In the genomic region with DNA sequence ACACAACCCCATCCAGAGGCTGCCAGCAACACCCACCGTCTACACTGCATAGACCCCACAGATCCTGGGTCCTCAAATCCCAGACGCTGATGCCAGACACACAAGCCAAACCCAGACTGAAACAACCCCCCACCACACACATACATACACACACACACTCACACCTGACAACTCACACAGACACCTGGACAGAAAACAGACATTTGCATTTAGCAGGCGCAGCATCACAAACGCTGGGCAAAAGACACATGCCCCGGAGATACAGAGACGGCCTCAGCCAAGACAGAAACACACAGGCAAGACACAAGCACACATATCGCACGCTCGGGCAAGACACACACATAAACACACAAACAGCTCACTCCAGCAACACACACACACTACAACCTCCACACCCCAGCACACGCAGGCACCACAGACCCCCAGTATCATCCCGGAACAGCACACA, we compare ENCODE assay signal across 8 cellular contexts. TPM values are rescaled to one million over a fixed set of nuclear protein-coding genes. Genes with fewer than 3 reads are reported as not detected.
DNase-seq lines count a peak whose midpoint lies in the region; ATAC-seq, FAIRE-seq and TF ChIP-seq lines count a peak whose summit lies in the region.

No MANE protein-coding gene starts in this region.

- ATAC-seq in K562 (no peak), lower lobe of right lung (no peak), HG03442 (IDR thresholded peaks at IDR 0.05; ENCODE audit: unreplicated experiment) (no peak), GM18511 (IDR thresholded peaks at IDR 0.05; ENCODE audit: unreplicated experiment) (no peak)

- H3K9me1 ChIP-seq in K562 (ENCODE audit: control insufficient read depth, insufficient read depth, low read length) = no peaks in the 10 kb centered on the region

- DNase-seq in AG20443 (ENCODE audit: low spot score) (peak; percentile 4), HFF-Myc (ENCODE audit: extremely low read depth, low read depth) (no peak), K562 (ENCODE audit: extremely low read depth in 1 of 4, low spot score in 3 of 4) (peak in 1 of 4 experiments; percentile 47), lower lobe of right lung (no peak), NCI-H128 (lab: John Stamatoyannopoulos, UW; ENCODE audit: unreplicated experiment) (no peak), iPS-NIHi7 (ENCODE audit: extremely low spot score) (no peak)

- intact Hi-C loops in K562 (cut with micrococcal nuclease) = loop anchor here (5.0 kb wide), 1 partner anchor 77 kb away; no protein-coding TSS in a partner anchor
- intact Hi-C loops in lower lobe of right lung (cut with DNase I) = no loop called here

- peaks cover 50% of the 10 kb centered on the region for H3K79me2 ChIP-seq in K562 (ENCODE audit: control insufficient read depth, insufficient read depth, low read length)

- H3K4me1 ChIP-seq in K562 (replicated peaks in 1 of 2; ENCODE audit: control insufficient read depth in 2 of 2, insufficient read depth in 2 of 2, low read length in 2 of 2) (peaks cover 25 to 75% of the 10 kb centered on the region in 2 experiments), lower lobe of right lung (peaks cover 47% of the 10 kb centered on the region)

- H3K4me3 ChIP-seq in HFF-Myc (replicated peaks; ENCODE audit: low read depth, low read length) (peak overlapping the region; percentile 100), K562 (peak overlapping the region; percentile 100), lower lobe of right lung (peak overlapping the region; percentile 91)

- BruUV-seq in K562 (replicated peaks; lab: Mats Ljungman, UMichigan) = TSS peak; percentile 78

- peak; percentile 14; the same call in 1 of the 2 replicates for TF ChIP-seq POLR2A in K562 (conservative IDR thresholded peaks at IDR 0.05)

- peak overlapping the region; percentile 11 for H2AFZ ChIP-seq in K562 (ENCODE audit: low read depth, low read length)

- H3K27me3 ChIP-seq in K562 (ENCODE audit: control insufficient read depth in 2 of 2, insufficient read depth in 2 of 2, low read length in 2 of 2) (no peaks in the 10 kb centered on the region; a peak in 1 of 5 replicates), lower lobe of right lung (ENCODE audit: low read depth) (no peaks in the 10 kb centered on the region)

- H3K27ac ChIP-seq in K562 (ENCODE audit: extremely low read depth, low read depth, low read length) = peak overlapping the region; percentile 93
- peak overlapping the region; percentile 89 for H3K27ac ChIP-seq in lower lobe of right lung

- H3K36me3 ChIP-seq in K562 (ENCODE audit: control insufficient read depth, insufficient read depth, low read length) = peaks cover 8% of the 10 kb centered on the region; the same call in 2 of the 3 replicates
- peaks cover 8% of the 10 kb centered on the region for H3K36me3 ChIP-seq in lower lobe of right lung

- TF ChIP-seq CTCF in HFF-Myc (IDR thresholded peaks at IDR 0.05; ENCODE audit: low read depth, low read length, missing control alignments) = no peak
- TF ChIP-seq CTCF in K562 (IDR thresholded peaks at IDR 0.05 in 2 of 3, conservative IDR thresholded peaks at IDR 0.05 in 1 of 3; ENCODE audit: insufficient read depth in 2 of 3, low read depth in 1 of 3, low read length in 3 of 3) = no peak
- TF ChIP-seq CTCF in lower lobe of right lung (IDR thresholded peaks at IDR 0.05) = no peak

- no peak for TF ChIP-seq RAD21 in K562 (CRISPR knock-in tag; conservative IDR thresholded peaks at IDR 0.05 in 1 of 2, IDR thresholded peaks at IDR 0.05 in 1 of 2)

- no peak for FAIRE-seq in K562 (lab: Jason Lieb, UNC)

- CTCF ChIA-PET in K562 (lab: Yijun Ruan, JAX; ENCODE audit: low intra/inter-chr PET ratio) = interaction anchor here (0.6 to 1.1 kb wide), 2 partner anchors 14 to 162 kb away, joined by 3 read pairs; no protein-coding TSS in a partner anchor

- peaks cover 17% of the 10 kb centered on the region; the same call in 1 of the 2 replicates for H4K20me1 ChIP-seq in K562 (replicated peaks; ENCODE audit: control insufficient read depth, insufficient read depth, low read length)

- POLR2A ChIA-PET in K562 (lab: Yijun Ruan, JAX) = interaction anchor here (0.6 to 8.2 kb wide), 7 partner anchors 8 to 217 kb away, joined by 3 to 171 read pairs (median 3); no protein-coding TSS in a partner anchor

- in situ Hi-C loops in K562 (cut with MboI) = no loop called here

- 2% methylated on average over 11 of the region's 11 CpGs for WGBS in K562 (ENCODE audit: insufficient coverage, low coverage, missing lambda C conversion rate)

- H3K9ac ChIP-seq in K562 (ENCODE audit: insufficient read depth in 1 of 2, low read depth in 2 of 2, low read length in 2 of 2) = peak overlapping the region; percentile 87 to 99

- no peaks in the 10 kb centered on the region for H3K9me3 ChIP-seq in K562 (replicated peaks; ENCODE audit: control insufficient read depth, insufficient read depth, low read depth, low read length)
- no peaks in the 10 kb centered on the region for H3K9me3 ChIP-seq in lower lobe of right lung

- no peak for TF ChIP-seq EP300 in K562 (IDR thresholded peaks at IDR 0.05; ENCODE audit: low read length)

- H3K4me2 ChIP-seq in K562 (ENCODE audit: insufficient read depth, low read length) = peak overlapping the region; percentile 100

RNA-seq across cellular contexts. Expression of gene BBC3, which starts 1.3 kb away (rescaled TPM):
- 13.0 and 34.2 TPM in 2 replicates for total RNA-seq in K562 (2011; cell fraction: chromatin; rRNA removed; ENCODE audit: low replicate concordance)
- 21.8 and 26.8 TPM in 2 replicates for total RNA-seq in K562 (2011; cell fraction: nucleolus; rRNA removed)
- 20.2 and 20.6 TPM in 2 replicates for total RNA-seq in K562 (2011; cell fraction: nucleoplasm; rRNA removed)
- 25.2 and 26.9 TPM in 2 replicates for total RNA-seq in K562 (2014; rRNA removed)
- 3.5 and 4.1 TPM in 2 replicates for total RNA-seq in K562 (2014; rRNA removed; fragmentation: Illumina TruSeq; extraction: Trizol)
- total RNA-seq in K562 (2015; rRNA removed; fragmentation: Illumina TruSeq; extraction: Trizol) = 5.3 and 5.4 TPM in 2 replicates
- 20.3 and 30.7 TPM in 2 replicates for total RNA-seq in K562 (2021)
- 4.8 and 4.9 TPM in 2 replicates for polyA plus RNA-seq in K562 (2011; rRNA removed)
- polyA plus RNA-seq in K562 (2011; cell fraction: cytosol; rRNA removed) = 5.7 and 20.0 TPM in 2 replicates
- polyA plus RNA-seq in K562 (2011; cell fraction: nucleus; rRNA removed) = 8.9 and 16.4 TPM in 2 replicates
- 8.9 and 29.3 TPM in 2 replicates for polyA plus RNA-seq in K562 (2012)
- 2.0 and 11.7 TPM in 2 replicates for polyA plus RNA-seq in K562 (2014; fragmentation: Illumina TruSeq; extraction: Trizol)
- polyA plus RNA-seq in K562 (2014; fragmentation: Nextera tagmentation; extraction: Ambion mirVana) = under 1 TPM; 0.15 to 0.32 TPM
- 21.6 and 22.5 TPM in 2 replicates for polyA plus RNA-seq in K562 (2014; rRNA removed)
- polyA minus RNA-seq in K562 (2011; rRNA and poly(A)+ RNA removed) = 1.6 and 2.1 TPM in 2 replicates
- 6.3 and 11.0 TPM in 2 replicates for polyA minus RNA-seq in K562 (2011; cell fraction: cytosol; rRNA and poly(A)+ RNA removed)
- polyA minus RNA-seq in K562 (2011; cell fraction: nucleus; rRNA and poly(A)+ RNA removed) = 4.8 and 6.2 TPM in 2 replicates
- 18.5 TPM for total RNA-seq in lower lobe of right lung

RNA-seq across cellular contexts. Expression of gene CCDC9, which starts 26.6 kb away (rescaled TPM):
- 54.9 and 69.2 TPM in 2 replicates for total RNA-seq in K562 (2011; cell fraction: chromatin; rRNA removed; ENCODE audit: low replicate concordance)
- total RNA-seq in K562 (2011; cell fraction: nucleolus; rRNA removed) = 24.3 and 34.5 TPM in 2 replicates
- 42.7 and 46.5 TPM in 2 replicates for total RNA-seq in K562 (2011; cell fraction: nucleoplasm; rRNA removed)
- 21.1 and 22.7 TPM in 2 replicates for total RNA-seq in K562 (2014; rRNA removed)
- total RNA-seq in K562 (2014; rRNA removed; fragmentation: Illumina TruSeq; extraction: Trizol) = 5.5 and 6.5 TPM in 2 replicates
- 8.4 and 9.6 TPM in 2 replicates for total RNA-seq in K562 (2015; rRNA removed; fragmentation: Illumina TruSeq; extraction: Trizol)
- total RNA-seq in K562 (2021) = 29.3 and 38.6 TPM in 2 replicates
- 4.8 and 5.3 TPM in 2 replicates for polyA plus RNA-seq in K562 (2011; rRNA removed)
- 4.1 and 6.6 TPM in 2 replicates for polyA plus RNA-seq in K562 (2011; cell fraction: cytosol; rRNA removed)
- 12.1 and 15.2 TPM in 2 replicates for polyA plus RNA-seq in K562 (2011; cell fraction: nucleus; rRNA removed)
- 28.4 and 28.6 TPM in 2 replicates for polyA plus RNA-seq in K562 (2012)
- polyA plus RNA-seq in K562 (2014; fragmentation: Illumina TruSeq; extraction: Trizol) = 19.5 and 21.6 TPM in 2 replicates
- polyA plus RNA-seq in K562 (2014; fragmentation: Nextera tagmentation; extraction: Ambion mirVana) = under 1 TPM; 0.23 to 0.57 TPM
- 27.9 and 31.8 TPM in 2 replicates for polyA plus RNA-seq in K562 (2014; rRNA removed)
- polyA minus RNA-seq in K562 (2011; rRNA and poly(A)+ RNA removed) = 4.5 and 7.2 TPM in 2 replicates
- polyA minus RNA-seq in K562 (2011; cell fraction: cytosol; rRNA and poly(A)+ RNA removed) = 3.7 and 6.4 TPM in 2 replicates
- 4.8 and 7.9 TPM in 2 replicates for polyA minus RNA-seq in K562 (2011; cell fraction: nucleus; rRNA and poly(A)+ RNA removed)
- 30.7 TPM for total RNA-seq in lower lobe of right lung

RNA-seq across cellular contexts. Expression of gene INAFM1, which starts 45.0 kb away (rescaled TPM):
- 3.9 and 14.1 TPM in 2 replicates for total RNA-seq in K562 (2011; cell fraction: chromatin; rRNA removed; ENCODE audit: low replicate concordance)
- total RNA-seq in K562 (2011; cell fraction: nucleolus; rRNA removed) = 15.3 and 23.8 TPM in 2 replicates
- total RNA-seq in K562 (2011; cell fraction: nucleoplasm; rRNA removed) = 10.9 and 11.0 TPM in 2 replicates
- total RNA-seq in K562 (2014; rRNA removed) (11.3 and 15.0 TPM in 2 replicates), K562 (2014; rRNA removed; fragmentation: Illumina TruSeq; extraction: Trizol) (0.95 and 1.2 TPM in 2 replicates), K562 (2015; rRNA removed; fragmentation: Illumina TruSeq; extraction: Trizol) (2.1 and 2.3 TPM in 2 replicates), K562 (2021) (26.6 and 30.9 TPM in 2 replicates), lower lobe of right lung (18.0 TPM)
- polyA plus RNA-seq in K562 (2011; rRNA removed) (3.1 and 7.8 TPM in 2 replicates), K562 (2014; fragmentation: Illumina TruSeq; extraction: Trizol) (4.6 and 8.8 TPM in 2 replicates), K562 (2014; fragmentation: Nextera tagmentation; extraction: Ambion mirVana) (under 1 TPM; 0.71 to 0.87 TPM), K562 (2014; rRNA removed) (21.8 and 27.1 TPM in 2 replicates)
- 7.5 and 28.4 TPM in 2 replicates for polyA plus RNA-seq in K562 (2011; cell fraction: cytosol; rRNA removed)
- 10.8 and 17.8 TPM in 2 replicates for polyA plus RNA-seq in K562 (2011; cell fraction: nucleus; rRNA removed)
- 13.9 and 22.8 TPM in 2 replicates for polyA plus RNA-seq in K562 (2012)
- 0.28 and 0.45 TPM in 2 replicates for polyA minus RNA-seq in K562 (2011; rRNA and poly(A)+ RNA removed)
- polyA minus RNA-seq in K562 (2011; cell fraction: cytosol; rRNA and poly(A)+ RNA removed) = 6.3 and 7.8 TPM in 2 replicates
- polyA minus RNA-seq in K562 (2011; cell fraction: nucleus; rRNA and poly(A)+ RNA removed) = 3.9 and 5.7 TPM in 2 replicates
